In the genomic region with DNA sequence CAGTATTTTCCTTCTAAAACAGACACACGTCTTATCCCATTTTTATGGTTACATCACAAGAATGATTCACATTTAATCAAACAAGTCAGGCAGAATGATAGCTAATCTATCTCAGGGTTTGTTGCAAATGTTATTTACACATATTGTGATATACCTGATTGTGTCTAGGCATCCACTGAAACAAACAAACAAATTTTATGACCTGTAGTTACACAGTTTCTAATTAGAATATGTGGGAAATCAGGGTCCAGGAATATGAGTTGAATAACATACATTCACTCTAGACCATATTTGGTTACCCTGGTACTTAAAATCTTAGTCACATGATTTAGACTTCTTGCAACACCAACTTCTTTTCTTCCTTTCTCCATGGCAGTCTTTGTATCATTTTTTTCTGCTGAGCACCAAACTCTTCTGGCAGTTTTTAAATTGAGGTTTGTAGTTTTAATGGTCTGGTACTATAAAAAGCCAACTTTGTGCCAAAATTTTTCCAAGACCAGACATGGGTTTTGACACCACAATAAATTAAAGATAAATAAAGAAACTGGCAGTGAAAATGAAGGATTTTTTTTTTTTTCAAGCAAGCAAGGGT, we compare ENCODE assay signal across 21 cellular contexts.
A peak's percentile ranks its signal among the peaks of the same experiment; 100 is the strongest.
DNase-seq lines count a peak whose midpoint lies in the region; ATAC-seq and TF ChIP-seq lines count a peak whose summit lies in the region.
"Had no signal": no experiment of that assay in that cellular context is flagged by ENCODE, and none has a peak within 500 bp of the region (broad histone marks: within the 10 kb centered on the region; RNA-seq: fewer than 3 reads in every experiment).

No MANE protein-coding gene starts in this region.

- H3K4me1 Mint-ChIP-seq in effector memory CD8-positive, alpha-beta T cell (ENCODE audit: low read depth in 2 of 2) = no peaks in the 10 kb centered on the region
- H3K4me1 Mint-ChIP-seq: T-cell had no signal

- 100% methylated on average over 1 of the region's 1 CpG for WGBS in esophagus muscularis mucosa
- WGBS in psoas muscle, 3 donors = 79 to 85% (median 84%) methylated on average over 1 of the region's 1 CpG

- no peaks in the 10 kb centered on the region for H3K9me3 Mint-ChIP-seq in effector memory CD8-positive, alpha-beta T cell
- H3K9me3 Mint-ChIP-seq: natural killer cell treated with Interleukin-12 subunit alpha and Interleukin-12 subunit beta and Interleukin-15 and Interleukin-18, amount 100 ng/mL, for 72 hours; T-cell had no signal

- H3K4me1 ChIP-seq in ascending aorta = peaks cover 5 to 49% of the 10 kb centered on the region in 2 donors
- peaks cover 54 to 99% (median 81%) of the 10 kb centered on the region in 4 donors for H3K4me1 ChIP-seq in esophagus muscularis mucosa
- peaks cover 52% of the 10 kb centered on the region for H3K4me1 ChIP-seq in psoas muscle
- peaks cover 27% of the 10 kb centered on the region for H3K4me1 ChIP-seq in vagina
- H3K4me1 ChIP-seq: BLaER1 had no signal

- H3K36me3 ChIP-seq in ascending aorta (no peaks in the 10 kb centered on the region), esophagus muscularis mucosa (no peaks in the 10 kb centered on the region), psoas muscle (ENCODE audit: insufficient read depth in 1 of 2, low read depth in 1 of 2) (no peaks in the 10 kb centered on the region), vagina (no peaks in the 10 kb centered on the region)
- H3K36me3 ChIP-seq: BLaER1 had no signal

- no peak for ATAC-seq in psoas muscle
- no peak for ATAC-seq in effector memory CD8-positive, alpha-beta T cell (replicated peaks)
- no peak for ATAC-seq in HG02981 (IDR thresholded peaks at IDR 0.05; ENCODE audit: unreplicated experiment)
- ATAC-seq: natural killer cell treated with Interleukin-12 subunit alpha and Interleukin-12 subunit beta and Interleukin-15 and Interleukin-18, amount 100 ng/mL, for 72 hours; T-cell had no signal

- peak overlapping the region in 1 of 2 donors; percentile 14 for H3K4me3 ChIP-seq in ascending aorta
- H3K4me3 ChIP-seq in esophagus muscularis mucosa = no peak overlapping the region
- no peak overlapping the region for H3K4me3 ChIP-seq in psoas muscle
- no peak overlapping the region for H3K4me3 ChIP-seq in vagina
- H3K4me3 ChIP-seq: BLaER1, smooth muscle cell had no signal

- intact Hi-C loops in ascending aorta (cut with DNase I) (loop anchor here (5.0 kb wide), 3 partner anchors 87 to 138 kb away; partner anchors contain the start of gene NFIA), esophagus muscularis mucosa (cut with DNase I) (no loop called here), psoas muscle (cut with DNase I) (loop anchor here in 1 of 2 donors (5.0 kb wide), 1 partner anchor 42 kb away; no protein-coding TSS in a partner anchor), vagina (cut with DNase I) (no loop called here)

- H3K9me3 ChIP-seq in ascending aorta (no peaks in the 10 kb centered on the region), esophagus muscularis mucosa (no peaks in the 10 kb centered on the region), psoas muscle (no peaks in the 10 kb centered on the region), vagina (no peaks in the 10 kb centered on the region)
- H3K9me3 ChIP-seq: BLaER1 had no signal

- DNase-seq in ascending aorta (ENCODE audit: low spot score in 2 of 2) = no peak
- DNase-seq in esophagus muscularis mucosa (ENCODE audit: extremely low spot score) = no peak
- no peak for DNase-seq in psoas muscle
- no peak for DNase-seq in vagina (ENCODE audit: extremely low spot score in 2 of 2)
- DNase-seq in ureter (ENCODE audit: low spot score) = no peak
- no peak for DNase-seq in effector memory CD8-positive, alpha-beta T cell
- DNase-seq: activated CD4-positive, alpha-beta T cell treated with anti-CD3 and anti-CD28 coated beads for 4 hours; activated effector memory CD4-positive, alpha-beta T cell treated with anti-CD3 and anti-CD28 coated beads, Interleukin-2, amount 50 U/mL, for 16 hours; cerebellar nuclear complex; effector CD8-positive, alpha-beta T cell; NCI-H1417 treated with DMSO at 0.1 percent for 48 hours; NCI-H2171; NCI-H69; posterior cingulate gyrus; SHP77; stimulated activated CD4-positive, alpha-beta T cell treated with anti-CD3 and anti-CD28 coated beads, Interleukin-4, amount 100 ng/mL, for 4 hours; T-cell had no signal

- no peak overlapping the region for H3K27ac Mint-ChIP-seq in effector memory CD8-positive, alpha-beta T cell
- H3K27ac Mint-ChIP-seq: natural killer cell treated with Interleukin-12 subunit alpha and Interleukin-12 subunit beta and Interleukin-15 and Interleukin-18, amount 100 ng/mL, for 72 hours; T-cell had no signal

- no peak for TF ChIP-seq EP300 in esophagus muscularis mucosa (IDR thresholded peaks at IDR 0.05)

- H3K4me3 Mint-ChIP-seq in effector memory CD8-positive, alpha-beta T cell = no peak overlapping the region
- H3K4me3 Mint-ChIP-seq: natural killer cell treated with Interleukin-12 subunit alpha and Interleukin-12 subunit beta and Interleukin-15 and Interleukin-18, amount 100 ng/mL, for 72 hours; T-cell had no signal

- TF ChIP-seq POLR2A in esophagus muscularis mucosa (IDR thresholded peaks at IDR 0.05; ENCODE audit: low read depth) (no peak), vagina (IDR thresholded peaks at IDR 0.05) (no peak)

- peak overlapping the region; percentile 84 to 92 for H3K27ac ChIP-seq in ascending aorta
- H3K27ac ChIP-seq in esophagus muscularis mucosa (replicated peaks in 1 of 4) = peak overlapping the region; percentile 4 to 78 (median 42)
- peak overlapping the region; percentile 46 for H3K27ac ChIP-seq in psoas muscle
- peak overlapping the region; percentile 17 for H3K27ac ChIP-seq in vagina
- H3K27ac ChIP-seq: BLaER1 had no signal

- no peaks in the 10 kb centered on the region for H3K27me3 ChIP-seq in ascending aorta
- no peaks in the 10 kb centered on the region for H3K27me3 ChIP-seq in esophagus muscularis mucosa
- H3K27me3 ChIP-seq in psoas muscle (ENCODE audit: insufficient read depth in 3 of 3, low read length in 2 of 3) = no peaks in the 10 kb centered on the region
- H3K27me3 ChIP-seq in vagina = no peaks in the 10 kb centered on the region
- H3K27me3 ChIP-seq: BLaER1 had no signal

- no peaks in the 10 kb centered on the region for H3K36me3 Mint-ChIP-seq in effector memory CD8-positive, alpha-beta T cell (ENCODE audit: insufficient read depth)
- H3K36me3 Mint-ChIP-seq: natural killer cell treated with Interleukin-12 subunit alpha and Interleukin-12 subunit beta and Interleukin-15 and Interleukin-18, amount 100 ng/mL, for 72 hours; T-cell had no signal

- no peaks in the 10 kb centered on the region for H3K27me3 Mint-ChIP-seq in effector memory CD8-positive, alpha-beta T cell
- H3K27me3 Mint-ChIP-seq: T-cell had no signal

- TF ChIP-seq CTCF in ascending aorta (IDR thresholded peaks at IDR 0.05) = no peak
- no peak for TF ChIP-seq CTCF in esophagus muscularis mucosa (IDR thresholded peaks at IDR 0.05)
- TF ChIP-seq CTCF in psoas muscle (IDR thresholded peaks at IDR 0.05) = no peak
- TF ChIP-seq CTCF in vagina (IDR thresholded peaks at IDR 0.05) = no peak

Comparison
In these comparisons a context has a peak if more than half of its experiments do, and no peak if none do; other contexts are left out.
1. H3K27ac ChIP-seq: peak in every context shown above with its lines; median percentile 88 in ascending aorta; 46 in psoas muscle; 42 in esophagus muscularis mucosa; 17 in vagina.